Comparison of ENCODE assay signal across 25 cellular contexts in the genomic region with DNA sequence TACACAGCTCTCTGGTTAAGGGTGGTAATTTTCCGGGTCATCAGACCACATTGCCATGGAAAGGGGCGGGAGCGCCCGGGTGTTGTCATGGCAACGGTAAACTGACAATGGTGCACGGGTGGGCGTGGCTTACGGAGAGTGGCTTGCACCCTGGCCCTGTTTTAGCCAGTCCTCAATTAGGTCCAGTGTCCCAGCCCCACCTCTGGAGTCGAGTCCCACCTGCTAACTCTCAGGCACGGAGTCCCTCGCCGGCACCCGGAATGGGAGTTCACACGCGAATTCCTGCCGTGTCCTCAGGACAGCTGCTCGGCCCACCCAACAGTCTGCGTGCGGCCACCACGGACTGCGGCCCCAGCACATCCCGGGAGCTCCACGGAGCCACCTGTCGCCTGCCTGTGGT. TPM values are rescaled to one million over a fixed set of nuclear protein-coding genes. Genes with fewer than 3 reads are reported as not detected.
DNase-seq lines count a peak whose midpoint lies in the region; ATAC-seq, FAIRE-seq and TF ChIP-seq lines count a peak whose summit lies in the region.
"Had no signal": no experiment of that assay in that cellular context is flagged by ENCODE, and none has a peak within 500 bp of the region (broad histone marks: within the 10 kb centered on the region; RNA-seq: fewer than 3 reads in every experiment).

No MANE protein-coding gene starts in this region.

- TF ChIP-seq CTCF in activated CD8-positive, alpha-beta T cell treated with anti-CD3 and anti-CD28 coated beads for 36 hours (IDR thresholded peaks at IDR 0.05) = no peak
- TF ChIP-seq CTCF in HEK293 (tag by site-specific recombination; IDR thresholded peaks at IDR 0.05) = no peak
- TF ChIP-seq CTCF in kidney (IDR thresholded peaks at IDR 0.05; ENCODE audit: borderline replicate concordance, extremely low read depth, insufficient read depth) = no peak

- CTCF ChIA-PET in activated CD8-positive, alpha-beta T cell treated with anti-CD3 and anti-CD28 coated beads for 36 hours (lab: Charles Lee) = no interaction called here
- CTCF ChIA-PET in activated CD8-positive, alpha-beta T cell treated with anti-CD3 and anti-CD28 coated beads, Interleukin-2, amount 10 ng/mL, durations not matched to agents 7 days and 5 days (lab: Charles Lee) = no interaction called here
- CTCF ChIA-PET in HEK293 (lab: Yijun Ruan, JAX) = no interaction called here

- H3K9me3 Mint-ChIP-seq in activated CD8-positive, alpha-beta T cell treated with anti-CD3 and anti-CD28 coated beads for 36 hours = peaks cover 2% of the 10 kb centered on the region
- H3K9me3 Mint-ChIP-seq in activated CD8-positive, alpha-beta T cell treated with anti-CD3 and anti-CD28 coated beads, Interleukin-2, amount 10 ng/mL, durations not matched to agents 7 days and 5 days (ENCODE audit: insufficient read depth) = no peaks in the 10 kb centered on the region

- H3K9ac ChIP-seq in kidney (ENCODE audit: low read length in 2 of 2) = no peak overlapping the region
- H3K9ac ChIP-seq: SK-N-SH had no signal

- no peak for TF ChIP-seq POLR2A in erythroblast (IDR thresholded peaks at IDR 0.05; ENCODE audit: low read length)

- POLR2A ChIA-PET in activated CD8-positive, alpha-beta T cell treated with anti-CD3 and anti-CD28 coated beads for 36 hours (lab: Charles Lee) = no interaction called here
- POLR2A ChIA-PET in activated CD8-positive, alpha-beta T cell treated with anti-CD3 and anti-CD28 coated beads, Interleukin-2, amount 10 ng/mL, durations not matched to agents 7 days and 5 days (lab: Charles Lee) = no interaction called here
- POLR2A ChIA-PET in HEK293 (lab: Yijun Ruan, JAX) = no interaction called here

- peak; percentile 31 for ATAC-seq in activated CD8-positive, alpha-beta T cell treated with anti-CD3 and anti-CD28 coated beads for 36 hours
- ATAC-seq in activated CD8-positive, alpha-beta T cell treated with anti-CD3 and anti-CD28 coated beads, Interleukin-2, amount 10 ng/mL, durations not matched to agents 7 days and 5 days = no peak
- ATAC-seq: A549 had no signal

- H3K4me3 ChIP-seq in HEK293 (ENCODE audit: low read depth, low read length) = no peak overlapping the region
- no peak overlapping the region for H3K4me3 ChIP-seq in kidney (ENCODE audit: low read length in 2 of 2)
- H3K4me3 ChIP-seq: A549, MG63 had no signal

- no peak overlapping the region for H3K4me3 Mint-ChIP-seq in activated CD8-positive, alpha-beta T cell treated with anti-CD3 and anti-CD28 coated beads for 36 hours
- H3K4me3 Mint-ChIP-seq in activated CD8-positive, alpha-beta T cell treated with anti-CD3 and anti-CD28 coated beads, Interleukin-2, amount 10 ng/mL, durations not matched to agents 7 days and 5 days = no peak overlapping the region
- H3K4me3 Mint-ChIP-seq: CD4-positive, alpha-beta memory T cell; H9 had no signal

- H3K36me3 Mint-ChIP-seq in activated CD8-positive, alpha-beta T cell treated with anti-CD3 and anti-CD28 coated beads for 36 hours (ENCODE audit: low read depth) = peaks cover 55% of the 10 kb centered on the region
- peaks cover 51% of the 10 kb centered on the region for H3K36me3 Mint-ChIP-seq in activated CD8-positive, alpha-beta T cell treated with anti-CD3 and anti-CD28 coated beads, Interleukin-2, amount 10 ng/mL, durations not matched to agents 7 days and 5 days (ENCODE audit: low read depth)

- H3K36me3 ChIP-seq in HEK293 (ENCODE audit: control insufficient read depth in 2 of 2, insufficient read depth in 1 of 2, low read length in 2 of 2) (no peaks in the 10 kb centered on the region), kidney (ENCODE audit: control insufficient read depth in 1 of 2, insufficient read depth in 2 of 2, low read length in 2 of 2) (no peaks in the 10 kb centered on the region)
- H3K36me3 ChIP-seq: MG63 had no signal

- DNase-seq in activated CD8-positive, alpha-beta T cell treated with anti-CD3 and anti-CD28 coated beads for 36 hours = no peak
- no peak for DNase-seq in activated CD8-positive, alpha-beta T cell treated with anti-CD3 and anti-CD28 coated beads, Interleukin-2, amount 10 ng/mL, durations not matched to agents 7 days and 5 days
- DNase-seq in kidney = peak; percentile 48
- peak; percentile 47 for DNase-seq in retina
- no peak for DNase-seq in islet precursor cell
- DNase-seq in middle frontal gyrus (ENCODE audit: extremely low spot score, low spot score) = no peak
- DNase-seq in erythroblast (lab: John Stamatoyannopoulos, UW) = no peak
- DNase-seq: Calu3; CD4-positive, alpha-beta memory T cell; H9; IMR-90; Karpas-422; MG63; NCI-H1092; NCI-H1694; NCI-H2107; NCI-H226; NCI-H524 treated with DMSO at 0.1 percent for 48 hours; Right ventricle myocardium superior; SK-N-SH had no signal

- intact Hi-C loops in activated CD8-positive, alpha-beta T cell treated with anti-CD3 and anti-CD28 coated beads for 36 hours (cut with micrococcal nuclease) = no loop called here
- intact Hi-C loops in kidney (cut with DNase I) = no loop called here

- H3K4me1 ChIP-seq in HEK293 (ENCODE audit: control insufficient read depth, insufficient read depth, low read length) (no peaks in the 10 kb centered on the region), kidney (ENCODE audit: control insufficient read depth in 1 of 2, insufficient read depth in 1 of 2, low read depth in 1 of 2, low read length in 2 of 2) (no peaks in the 10 kb centered on the region)
- H3K4me1 ChIP-seq: A549 had no signal

- H3K27ac Mint-ChIP-seq in activated CD8-positive, alpha-beta T cell treated with anti-CD3 and anti-CD28 coated beads for 36 hours = no peak overlapping the region
- H3K27ac Mint-ChIP-seq in activated CD8-positive, alpha-beta T cell treated with anti-CD3 and anti-CD28 coated beads, Interleukin-2, amount 10 ng/mL, durations not matched to agents 7 days and 5 days = no peak overlapping the region
- H3K27ac Mint-ChIP-seq: CD4-positive, alpha-beta memory T cell; H9 had no signal

- H3K27ac ChIP-seq in HEK293 (ENCODE audit: extremely low read depth, low read depth, low read length) = no peak overlapping the region
- H3K27ac ChIP-seq in kidney (ENCODE audit: low read depth in 2 of 2, low read length in 2 of 2) = no peak overlapping the region
- H3K27ac ChIP-seq: A549, HL-60 had no signal

- no peaks in the 10 kb centered on the region for H3K27me3 Mint-ChIP-seq in activated CD8-positive, alpha-beta T cell treated with anti-CD3 and anti-CD28 coated beads for 36 hours
- H3K27me3 Mint-ChIP-seq in activated CD8-positive, alpha-beta T cell treated with anti-CD3 and anti-CD28 coated beads, Interleukin-2, amount 10 ng/mL, durations not matched to agents 7 days and 5 days (ENCODE audit: low read depth) = no peaks in the 10 kb centered on the region
- H3K27me3 Mint-ChIP-seq: CD4-positive, alpha-beta memory T cell had no signal

- FAIRE-seq in kidney (lab: Jason Lieb, UNC) = no peak
- FAIRE-seq: A549, RCC 7860 had no signal

- H3K9me3 ChIP-seq in HEK293 (ENCODE audit: control insufficient read depth, insufficient read depth, low read depth, low read length) (no peaks in the 10 kb centered on the region), kidney (ENCODE audit: control insufficient read depth in 1 of 2, low read length in 2 of 2) (no peaks in the 10 kb centered on the region)
- H3K9me3 ChIP-seq: A549, MG63, SK-N-SH had no signal

- peaks cover 3% of the 10 kb centered on the region for H3K4me1 Mint-ChIP-seq in activated CD8-positive, alpha-beta T cell treated with anti-CD3 and anti-CD28 coated beads for 36 hours (ENCODE audit: low read depth)
- peaks cover 2% of the 10 kb centered on the region for H3K4me1 Mint-ChIP-seq in activated CD8-positive, alpha-beta T cell treated with anti-CD3 and anti-CD28 coated beads, Interleukin-2, amount 10 ng/mL, durations not matched to agents 7 days and 5 days (ENCODE audit: low read depth)

TF ChIP-seq in HEK293, 187 proteins besides CTCF, POLR2A, EP300 and RAD21:
- no peak for TF ChIP-seq RBAK (tag by site-specific recombination; IDR thresholded peaks at IDR 0.05)
- TF ChIP-seq SCRT2 (tag by site-specific recombination; IDR thresholded peaks at IDR 0.05) = peak; percentile 42; the same call in 1 of the 2 replicates

RNA-seq across cellular contexts. Expression of gene PDGFA, which starts 58.3 kb away (rescaled TPM):
- total RNA-seq in activated CD8-positive, alpha-beta T cell treated with anti-CD3 and anti-CD28 coated beads for 36 hours = 10 to 100 TPM; 16.7 to 18.8 TPM
- under 1 TPM; 0.50 to 0.79 TPM for total RNA-seq in activated CD8-positive, alpha-beta T cell treated with anti-CD3 and anti-CD28 coated beads, Interleukin-2, amount 10 ng/mL, durations not matched to agents 7 days and 5 days
- total RNA-seq in kidney = 53.0 TPM
- 14.1 TPM for polyA plus RNA-seq in kidney (ENCODE audit: insufficient read depth, low read depth, low replicate concordance)
- total RNA-seq: OCI-LY7 had no signal
- polyA plus RNA-seq: CD4-positive, alpha-beta memory T cell had no signal

Comparison
In these comparisons a context has a peak if more than half of its experiments do, and no peak if none do; other contexts are left out.
1. RNA of gene PDGFA, which starts 58.3 kb away (total RNA-seq): 53.0 TPM in kidney (single experiment) and 16.7 to 18.8 TPM in activated CD8-positive, alpha-beta T cell treated with anti-CD3 and anti-CD28 coated beads for 36 hours; 0.50 to 0.79 TPM in activated CD8-positive, alpha-beta T cell treated with anti-CD3 and anti-CD28 coated beads, Interleukin-2, amount 10 ng/mL, durations not matched to agents 7 days and 5 days; every median in the first group is over 4 times any median in the second.
2. DNase-seq: peak in kidney (single experiment) and retina (single experiment); none in activated CD8-positive, alpha-beta T cell treated with anti-CD3 and anti-CD28 coated beads for 36 hours (single experiment), activated CD8-positive, alpha-beta T cell treated with anti-CD3 and anti-CD28 coated beads, Interleukin-2, amount 10 ng/mL, durations not matched to agents 7 days and 5 days (single experiment), islet precursor cell (single experiment), middle frontal gyrus (single experiment) and erythroblast (0 of 2).